ENCODE assay signal across 10 cellular contexts in genomic region chr2:196241175-196241574, GRCh38.
DNase-seq lines count a peak whose midpoint lies in the region; ATAC-seq and TF ChIP-seq lines count a peak whose summit lies in the region.
"Had no signal": no experiment of that assay in that cellular context is flagged by ENCODE, and none has a peak within 500 bp of the region (broad histone marks: within the 10 kb centered on the region; RNA-seq: fewer than 3 reads in every experiment).

No MANE protein-coding gene starts in this region.

- peak overlapping the region; percentile 95 for H3K27ac Mint-ChIP-seq in activated CD4-positive, alpha-beta T cell treated with anti-CD3 and anti-CD28 coated beads, Interleukin-2, amount 10 ng/mL, durations not matched to agents 7 days and 5 days

- no peak for TF ChIP-seq EP300 in stomach (IDR thresholded peaks at IDR 0.05)

- H3K4me1 ChIP-seq in RWPE2 (ENCODE audit: insufficient read depth, poor library complexity, severe bottlenecking): peaks cover 31% of the 10 kb centered on the region
- H3K4me1 ChIP-seq in esophagus (ENCODE audit: control insufficient read depth in 2 of 2, insufficient read depth in 2 of 2, low read length in 1 of 2): no peaks in the 10 kb centered on the region
- peaks cover 0 to 14% (median 6%) of the 10 kb centered on the region in 4 donors for H3K4me1 ChIP-seq in stomach

- H3K27me3 ChIP-seq in RWPE2 (ENCODE audit: insufficient read depth, poor library complexity, severe bottlenecking) (no peaks in the 10 kb centered on the region), esophagus (ENCODE audit: control insufficient read depth in 1 of 2, insufficient read depth in 2 of 2, low read length in 2 of 2) (no peaks in the 10 kb centered on the region), stomach (no peaks in the 10 kb centered on the region)

- CTCF ChIA-PET in activated CD4-positive, alpha-beta T cell treated with anti-CD3 and anti-CD28 coated beads, Interleukin-2, amount 10 ng/mL, durations not matched to agents 7 days and 5 days (lab: Charles Lee): interaction anchor here (0.8 to 13.0 kb wide), 12 partner anchors 8 to 79 kb away, joined by 3 to 135 read pairs (median 5); no protein-coding TSS in a partner anchor

- 81 to 86% methylated on average over 3 of the region's 3 CpGs for WGBS in esophagus, 2 donors
- 83 to 94% (median 90%) methylated on average over 3 of the region's 3 CpGs for WGBS in stomach, 5 donors
- 88 to 89% methylated on average over 3 of the region's 3 CpGs for WGBS in lower leg skin, 2 donors

- no peaks in the 10 kb centered on the region for H3K27me3 Mint-ChIP-seq in activated CD4-positive, alpha-beta T cell treated with anti-CD3 and anti-CD28 coated beads, Interleukin-2, amount 10 ng/mL, durations not matched to agents 7 days and 5 days

- TF ChIP-seq POLR2A in stomach (IDR thresholded peaks at IDR 0.05) (no peak), lower leg skin (IDR thresholded peaks at IDR 0.05) (no peak)

- peak overlapping the region; percentile 83 for H3K27ac ChIP-seq in RWPE2 (ENCODE audit: poor library complexity, severe bottlenecking)
- peak overlapping the region; percentile 14 to 38 for H3K27ac ChIP-seq in esophagus (ENCODE audit: low read depth in 2 of 2, low read length in 1 of 2)
- H3K27ac ChIP-seq in stomach: peak overlapping the region in 4 of 5 donors; percentile 10 to 85 (median 74)
- H3K27ac ChIP-seq: A549 had no signal

- peaks cover 85% of the 10 kb centered on the region for H3K4me1 Mint-ChIP-seq in activated CD4-positive, alpha-beta T cell treated with anti-CD3 and anti-CD28 coated beads, Interleukin-2, amount 10 ng/mL, durations not matched to agents 7 days and 5 days

- no peak for TF ChIP-seq CTCF in RWPE2 (IDR thresholded peaks at IDR 0.05; ENCODE audit: poor library complexity, severe bottlenecking)
- TF ChIP-seq CTCF in stomach (IDR thresholded peaks at IDR 0.05): no peak
- TF ChIP-seq CTCF in lower leg skin (IDR thresholded peaks at IDR 0.05): no peak

- no peaks in the 10 kb centered on the region for H3K9me3 ChIP-seq in RWPE2 (ENCODE audit: severe bottlenecking)
- no peaks in the 10 kb centered on the region for H3K9me3 ChIP-seq in esophagus (ENCODE audit: control insufficient read depth in 2 of 2, insufficient read depth in 1 of 2, low read depth in 1 of 2, low read length in 1 of 2)
- no peaks in the 10 kb centered on the region for H3K9me3 ChIP-seq in stomach
- H3K9me3 ChIP-seq: A549, mucosa of descending colon had no signal

- H3K36me3 ChIP-seq in RWPE2 (ENCODE audit: low read depth) (no peaks in the 10 kb centered on the region), esophagus (ENCODE audit: control insufficient read depth in 2 of 2, insufficient read depth in 2 of 2, low read length in 1 of 2) (no peaks in the 10 kb centered on the region), stomach (no peaks in the 10 kb centered on the region)

- H3K4me3 ChIP-seq in RWPE2 (ENCODE audit: severe bottlenecking) (no peak overlapping the region), esophagus (ENCODE audit: low read depth in 1 of 2, low read length in 2 of 2) (no peak overlapping the region), stomach (no peak overlapping the region), lower leg skin (ENCODE audit: low read depth, poor library complexity, severe bottlenecking) (no peak overlapping the region)
- H3K4me3 ChIP-seq: A549, mucosa of descending colon had no signal

- peak overlapping the region; percentile 5 for H3K4me3 Mint-ChIP-seq in activated CD4-positive, alpha-beta T cell treated with anti-CD3 and anti-CD28 coated beads, Interleukin-2, amount 10 ng/mL, durations not matched to agents 7 days and 5 days

- intact Hi-C loops in stomach (cut with DNase I; ENCODE audit: low total_unique reads): no loop called here
- intact Hi-C loops in lower leg skin (cut with DNase I; ENCODE audit: low total_unique reads): no loop called here

- peaks cover 16% of the 10 kb centered on the region for H3K9me3 Mint-ChIP-seq in activated CD4-positive, alpha-beta T cell treated with anti-CD3 and anti-CD28 coated beads, Interleukin-2, amount 10 ng/mL, durations not matched to agents 7 days and 5 days

- ATAC-seq in RWPE2 (ENCODE audit: low read depth): no peak
- ATAC-seq: A549, mucosa of descending colon had no signal

- peaks cover 18% of the 10 kb centered on the region for H3K36me3 Mint-ChIP-seq in activated CD4-positive, alpha-beta T cell treated with anti-CD3 and anti-CD28 coated beads, Interleukin-2, amount 10 ng/mL, durations not matched to agents 7 days and 5 days (ENCODE audit: low read depth)

- peak; percentile 12 for DNase-seq in activated CD4-positive, alpha-beta T cell treated with anti-CD3 and anti-CD28 coated beads, Interleukin-2, amount 10 ng/mL, durations not matched to agents 7 days and 5 days
- DNase-seq in activated CD4-positive, alpha-beta T cell treated with anti-CD3 and anti-CD28 coated beads for 1 hour: no peak
- DNase-seq in RWPE2 (ENCODE audit: low spot score) (no peak), stomach (no peak), DMS114 treated with DMSO at 0.1 percent for 48 hours (lab: John Stamatoyannopoulos, UW; ENCODE audit: unreplicated experiment) (no peak), lower leg skin (ENCODE audit: low spot score in 2 of 2) (no peak), NCI-H2227 treated with DMSO at 0.1 percent for 48 hours (lab: John Stamatoyannopoulos, UW) (no peak)
- DNase-seq: mucosa of descending colon had no signal

- POLR2A ChIA-PET in activated CD4-positive, alpha-beta T cell treated with anti-CD3 and anti-CD28 coated beads, Interleukin-2, amount 10 ng/mL, durations not matched to agents 7 days and 5 days (lab: Charles Lee): no interaction called here

Comparison
In these comparisons a context has a peak if more than half of its experiments do, and no peak if none do; other contexts are left out.
1. H3K27ac ChIP-seq: peak in every context shown above with its lines; median percentile 83 in RWPE2; 74 in stomach; 26 in esophagus.